Comparison of ENCODE assay signal across 1 cellular context in the genomic region with DNA sequence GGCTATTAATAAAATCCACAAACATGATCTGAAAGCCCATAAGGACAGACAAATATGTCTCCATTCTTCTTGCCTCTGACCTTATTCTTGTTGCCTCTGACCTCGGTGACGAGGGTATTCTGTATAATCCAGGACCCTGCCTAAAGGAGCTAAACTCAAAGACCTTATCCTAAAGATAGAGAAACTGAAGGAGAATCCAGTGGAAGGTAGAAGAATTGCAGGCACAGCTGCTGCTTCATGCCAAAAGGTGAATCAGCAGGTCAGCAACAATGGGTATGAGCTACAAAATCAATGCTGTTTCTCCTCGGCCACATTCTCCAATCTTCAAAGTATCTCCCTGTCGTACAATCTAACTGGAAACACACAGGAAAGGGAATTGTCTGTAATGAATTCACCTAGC.
TF ChIP-seq lines count a peak whose summit lies in the region.

No MANE protein-coding gene starts in this region.

TF ChIP-seq in HCT116, 20 proteins besides CTCF, POLR2A, EP300 and RAD21 (continued from another document):
- TF ChIP-seq, protein P1, sequence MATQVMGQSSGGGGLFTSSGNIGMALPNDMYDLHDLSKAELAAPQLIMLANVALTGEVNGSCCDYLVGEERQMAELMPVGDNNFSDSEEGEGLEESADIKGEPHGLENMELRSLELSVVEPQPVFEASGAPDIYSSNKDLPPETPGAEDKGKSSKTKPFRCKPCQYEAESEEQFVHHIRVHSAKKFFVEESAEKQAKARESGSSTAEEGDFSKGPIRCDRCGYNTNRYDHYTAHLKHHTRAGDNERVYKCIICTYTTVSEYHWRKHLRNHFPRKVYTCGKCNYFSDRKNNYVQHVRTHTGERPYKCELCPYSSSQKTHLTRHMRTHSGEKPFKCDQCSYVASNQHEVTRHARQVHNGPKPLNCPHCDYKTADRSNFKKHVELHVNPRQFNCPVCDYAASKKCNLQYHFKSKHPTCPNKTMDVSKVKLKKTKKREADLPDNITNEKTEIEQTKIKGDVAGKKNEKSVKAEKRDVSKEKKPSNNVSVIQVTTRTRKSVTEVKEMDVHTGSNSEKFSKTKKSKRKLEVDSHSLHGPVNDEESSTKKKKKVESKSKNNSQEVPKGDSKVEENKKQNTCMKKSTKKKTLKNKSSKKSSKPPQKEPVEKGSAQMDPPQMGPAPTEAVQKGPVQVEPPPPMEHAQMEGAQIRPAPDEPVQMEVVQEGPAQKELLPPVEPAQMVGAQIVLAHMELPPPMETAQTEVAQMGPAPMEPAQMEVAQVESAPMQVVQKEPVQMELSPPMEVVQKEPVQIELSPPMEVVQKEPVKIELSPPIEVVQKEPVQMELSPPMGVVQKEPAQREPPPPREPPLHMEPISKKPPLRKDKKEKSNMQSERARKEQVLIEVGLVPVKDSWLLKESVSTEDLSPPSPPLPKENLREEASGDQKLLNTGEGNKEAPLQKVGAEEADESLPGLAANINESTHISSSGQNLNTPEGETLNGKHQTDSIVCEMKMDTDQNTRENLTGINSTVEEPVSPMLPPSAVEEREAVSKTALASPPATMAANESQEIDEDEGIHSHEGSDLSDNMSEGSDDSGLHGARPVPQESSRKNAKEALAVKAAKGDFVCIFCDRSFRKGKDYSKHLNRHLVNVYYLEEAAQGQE (IDR thresholded peaks at IDR 0.05; ENCODE audit: low read depth) = no peak
- TF ChIP-seq YY1 (IDR thresholded peaks at IDR 0.05; ENCODE audit: extremely low read depth, insufficient replicate concordance, low read depth, low read length) (no peak), FOSL1 (IDR thresholded peaks at IDR 0.05; ENCODE audit: low read depth) (no peak), POLR2AphosphoS5 (IDR thresholded peaks at IDR 0.05; ENCODE audit: low read depth, low read length) (no peak), TCF7L2 (IDR thresholded peaks at IDR 0.05; ENCODE audit: borderline replicate concordance, extremely low read depth, insufficient read depth, insufficient read length) (no peak), ZNF274 (IDR thresholded peaks at IDR 0.05; ENCODE audit: low read depth, low read length) (no peak), SRF (IDR thresholded peaks at IDR 0.05; ENCODE audit: low read depth) (no peak), JUND (IDR thresholded peaks at IDR 0.05) (no peak), ZFX (IDR thresholded peaks at IDR 0.05) (no peak), SIN3A (IDR thresholded peaks at IDR 0.05; ENCODE audit: low read depth) (no peak)
